In the genomic region with DNA sequence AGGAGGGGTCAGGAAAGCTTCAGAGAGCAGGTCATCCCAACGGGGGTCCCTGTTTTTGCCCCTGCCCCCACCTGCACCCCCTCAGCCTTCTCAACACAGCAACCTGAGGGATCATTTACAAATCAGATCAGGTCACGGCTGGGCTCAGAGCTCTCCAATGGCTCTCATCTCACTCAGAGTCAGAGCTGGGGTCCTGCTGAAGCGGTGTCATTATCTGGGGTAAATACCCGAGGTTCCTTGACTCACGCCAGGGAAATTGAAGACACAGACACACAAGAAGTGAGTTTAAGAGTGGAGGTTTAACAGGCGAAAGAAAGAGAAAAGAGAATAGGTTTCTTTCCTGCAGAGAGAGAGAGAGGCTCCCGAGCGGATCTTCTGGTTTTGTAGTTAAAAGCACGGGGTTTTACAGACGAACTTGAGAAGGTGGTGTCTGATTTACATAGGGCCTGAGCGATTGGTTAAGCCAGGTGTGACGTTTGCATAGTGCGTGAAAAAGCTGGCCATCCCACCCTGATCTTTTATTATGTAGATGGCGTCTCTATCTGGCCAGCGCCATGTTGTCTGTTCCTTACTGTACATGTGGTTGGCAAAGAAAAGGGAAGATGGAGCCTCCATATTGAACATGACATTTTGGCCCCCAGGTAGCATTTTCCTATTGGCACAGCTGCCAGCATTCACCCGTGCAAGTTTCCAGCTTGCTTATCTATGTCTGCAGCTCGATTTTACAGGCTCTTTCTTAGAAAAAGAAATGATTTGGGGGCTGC, we compare ENCODE assay signal across 11 cellular contexts. TPM values are rescaled to one million over a fixed set of nuclear protein-coding genes. Genes with fewer than 3 reads are reported as not detected.
DNase-seq lines count a peak whose midpoint lies in the region; ATAC-seq, FAIRE-seq and TF ChIP-seq lines count a peak whose summit lies in the region.
"Had no signal": no experiment of that assay in that cellular context is flagged by ENCODE, and none has a peak within 500 bp of the region (broad histone marks: within the 10 kb centered on the region; RNA-seq: fewer than 3 reads in every experiment).

No MANE protein-coding gene starts in this region.

- no peaks in the 10 kb centered on the region for H3K36me3 ChIP-seq in adrenal gland (replicated peaks in 1 of 2)
- no peaks in the 10 kb centered on the region for H3K36me3 ChIP-seq in iPS-20b (ENCODE audit: insufficient read depth, low read depth, low read length)
- no peaks in the 10 kb centered on the region for H3K36me3 ChIP-seq in heart right ventricle
- H3K36me3 ChIP-seq: left ventricle myocardium inferior had no signal

- 54 to 58% (median 55%) methylated on average over 17 of the region's 17 CpGs for WGBS in adrenal gland, 4 donors
- WGBS in heart right ventricle, 2 donors, result 54 to 69% methylated on average over 17 of the region's 17 CpGs

- peak overlapping the region; percentile 98 for H3K9ac ChIP-seq in iPS-20b (ENCODE audit: low read depth, low read length)

- peak; percentile 17 to 61 for TF ChIP-seq POLR2A in adrenal gland (IDR thresholded peaks at IDR 0.05)

- H3K9me3 ChIP-seq in adrenal gland (replicated peaks in 1 of 3), result no peaks in the 10 kb centered on the region
- no peaks in the 10 kb centered on the region for H3K9me3 ChIP-seq in iPS-20b (ENCODE audit: insufficient read depth, low read depth, low read length)
- no peaks in the 10 kb centered on the region for H3K9me3 ChIP-seq in heart right ventricle
- H3K9me3 ChIP-seq: left ventricle myocardium inferior had no signal

- H3K4me3 ChIP-seq in adrenal gland, result no peak overlapping the region
- peak overlapping the region; percentile 81 for H3K4me3 ChIP-seq in iPS-20b (ENCODE audit: low read length)
- H3K4me3 ChIP-seq in heart right ventricle, result peak overlapping the region in 1 of 10 donors; percentile 2
- H3K4me3 ChIP-seq: left ventricle myocardium inferior had no signal

- H3K27me3 ChIP-seq in adrenal gland, result no peaks in the 10 kb centered on the region
- H3K27me3 ChIP-seq in iPS-20b (ENCODE audit: insufficient read depth, low read length), result no peaks in the 10 kb centered on the region
- H3K27me3 ChIP-seq in heart right ventricle, result no peaks in the 10 kb centered on the region

- no peak for ATAC-seq in heart right ventricle

- intact Hi-C loops in adrenal gland (cut with DNase I) (no loop called here), heart right ventricle (cut with DNase I) (no loop called here)

- TF ChIP-seq CTCF in adrenal gland (IDR thresholded peaks at IDR 0.05) (no peak), heart right ventricle (IDR thresholded peaks at IDR 0.05) (no peak)

- FAIRE-seq in urothelium cell line (lab: Jason Lieb, UNC), result no peak

- H3K4me1 ChIP-seq in adrenal gland (replicated peaks in 1 of 2), result peaks cover 7 to 18% of the 10 kb centered on the region in 2 donors
- peaks cover 25% of the 10 kb centered on the region; the same call in 1 of the 2 replicates for H3K4me1 ChIP-seq in iPS-20b (ENCODE audit: insufficient read depth, low read length)
- peaks cover 7 to 51% (median 36%) of the 10 kb centered on the region in 9 donors for H3K4me1 ChIP-seq in heart right ventricle

- H3K27ac ChIP-seq in adrenal gland (peak overlapping the region in 3 of 5 donors; percentile 26 to 62 (median 37)), iPS-20b (ENCODE audit: low read length) (peak overlapping the region; percentile 98), heart right ventricle (peak overlapping the region in 2 of 10 donors; percentile 46 to 75)

- DNase-seq in NCI-H1436 (lab: John Stamatoyannopoulos, UW) (peak; percentile 96), adrenal gland (peak; percentile 41 to 91 (median 58)), renal cortical epithelial cell (ENCODE audit: low read depth) (peak; percentile 82), urothelium cell line (ENCODE audit: low spot score) (no peak), NCI-H524 (lab: John Stamatoyannopoulos, UW) (no peak), heart right ventricle (no peak)
- DNase-seq in activated CD4-positive, alpha-beta T cell treated with anti-CD3 and anti-CD28 coated beads for 1 hour, result no peak
- DNase-seq: activated CD4-positive, CD25-positive, alpha-beta regulatory T cell; left ventricle myocardium inferior; stimulated activated CD4-positive, alpha-beta T cell treated with anti-CD3 and anti-CD28 coated beads, Interleukin-4, amount 100 ng/mL, for 1 hour had no signal

RNA-seq across cellular contexts. Expression of gene WSB1, which starts 51.4 kb away (rescaled TPM):
- total RNA-seq in adrenal gland (100 to 1,000 TPM in 4 of 8 donors, 10 to 100 TPM in 4; 27.5 to 147 (median 100) TPM), renal cortical epithelial cell (104 and 189 TPM in 2 replicates), heart right ventricle (10 to 100 TPM; 50.0 to 94.2 (median 60.5) TPM)
- polyA plus RNA-seq in adrenal gland (10 to 100 TPM; 51.0 to 77.5 (median 76.7) TPM), heart right ventricle (100 to 1,000 TPM in 1 of 2 donors, 10 to 100 TPM in 1; 42.5 to 125 TPM)

Comparison
In these comparisons a context has a peak if more than half of its experiments do, and no peak if none do; other contexts are left out.
1. DNase-seq: peak in NCI-H1436 (single experiment), adrenal gland (7 of 7) and renal cortical epithelial cell (single experiment); none in urothelium cell line (single experiment), NCI-H524 (0 of 2), heart right ventricle (0 of 2) and activated CD4-positive, alpha-beta T cell treated with anti-CD3 and anti-CD28 coated beads for 1 hour (single experiment).